ENCODE assay signal across 13 cellular contexts in the genomic region with DNA sequence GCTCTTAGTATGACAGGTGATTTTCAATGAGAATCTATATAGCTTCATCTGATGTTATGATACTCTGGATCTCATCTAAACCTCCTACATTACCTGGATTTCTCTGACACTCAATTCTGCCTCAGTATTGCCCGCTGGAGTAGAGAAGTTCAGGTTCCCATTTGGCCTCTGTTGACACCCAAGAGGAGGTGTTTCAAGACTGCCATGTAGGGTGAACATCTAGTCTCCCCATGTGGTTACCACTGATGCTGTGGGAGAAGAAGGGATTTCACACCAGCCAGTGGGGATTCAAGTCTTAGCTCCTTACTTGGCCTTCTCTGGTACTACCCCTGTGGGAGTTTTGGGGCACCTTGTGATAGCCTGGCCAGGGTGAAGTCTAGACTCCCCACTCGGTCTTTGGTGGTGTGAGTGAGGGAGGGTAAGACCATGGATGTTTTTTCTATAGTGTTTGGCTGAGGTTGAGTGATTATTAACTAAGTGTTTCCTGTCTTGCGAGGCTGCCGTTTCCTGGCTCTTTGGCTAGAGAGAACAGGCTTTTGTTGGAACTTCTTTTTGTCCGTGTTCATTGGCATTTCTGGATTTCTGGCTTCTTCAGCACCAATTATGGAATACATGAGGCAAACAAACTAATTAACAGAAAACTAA.
A peak's percentile ranks its signal among the peaks of the same experiment; 100 is the strongest.
DNase-seq lines count a peak whose midpoint lies in the region; ATAC-seq, FAIRE-seq and TF ChIP-seq lines count a peak whose summit lies in the region.
"Had no signal": no experiment of that assay in that cellular context is flagged by ENCODE, and none has a peak within 500 bp of the region (broad histone marks: within the 10 kb centered on the region; RNA-seq: fewer than 3 reads in every experiment).

No MANE protein-coding gene starts in this region.

- in situ Hi-C loops in K562 (cut with MboI): no loop called here

- H2AFZ ChIP-seq in K562 (ENCODE audit: low read depth, low read length): no peak overlapping the region

- no peaks in the 10 kb centered on the region for H4K20me1 ChIP-seq in K562 (replicated peaks; ENCODE audit: control insufficient read depth, insufficient read depth, low read length)

- 1% methylated on average over 5 of the region's 5 CpGs for WGBS in K562 (ENCODE audit: insufficient coverage, low coverage, missing lambda C conversion rate)

- intact Hi-C loops in K562 (cut with micrococcal nuclease) (no loop called here), tibial artery (cut with DNase I; ENCODE audit: low total_unique reads) (no loop called here)

- no peaks in the 10 kb centered on the region for H3K9me1 ChIP-seq in K562 (ENCODE audit: control insufficient read depth, insufficient read depth, low read length)

- no peak overlapping the region for H3K4me2 ChIP-seq in K562 (ENCODE audit: insufficient read depth, low read length)

- H3K9me3 ChIP-seq in K562 (replicated peaks; ENCODE audit: control insufficient read depth, insufficient read depth, low read depth, low read length): no peaks in the 10 kb centered on the region
- H3K9me3 ChIP-seq in tibial artery: no peaks in the 10 kb centered on the region
- H3K9me3 ChIP-seq: adrenal gland, heart right ventricle had no signal

- no peaks in the 10 kb centered on the region for H3K4me1 ChIP-seq in K562 (replicated peaks in 1 of 2; ENCODE audit: control insufficient read depth in 2 of 2, insufficient read depth in 2 of 2, low read length in 2 of 2)
- peaks cover 0 to 4% (median 0%) of the 10 kb centered on the region in 4 donors for H3K4me1 ChIP-seq in tibial artery

- no peaks in the 10 kb centered on the region for H3K79me2 ChIP-seq in K562 (ENCODE audit: control insufficient read depth, insufficient read depth, low read length)

- no TSS peak for BruUV-seq in K562 (replicated peaks; lab: Mats Ljungman, UMichigan)

- CTCF ChIA-PET in K562 (lab: Yijun Ruan, JAX; ENCODE audit: low intra/inter-chr PET ratio): no interaction called here

- H3K27ac ChIP-seq in K562 (ENCODE audit: extremely low read depth, low read depth, low read length) (no peak overlapping the region), tibial artery (no peak overlapping the region)
- H3K27ac ChIP-seq: adrenal gland had no signal

- POLR2A ChIA-PET in K562 (lab: Yijun Ruan, JAX): interaction anchor here (0.6 kb wide), 1 partner anchor 12 kb away, joined by 4 read pairs; no protein-coding TSS in a partner anchor

- TF ChIP-seq CTCF in K562 (IDR thresholded peaks at IDR 0.05 in 2 of 3, conservative IDR thresholded peaks at IDR 0.05 in 1 of 3; ENCODE audit: insufficient read depth in 2 of 3, low read depth in 1 of 3, low read length in 3 of 3): no peak
- no peak for TF ChIP-seq CTCF in tibial artery (IDR thresholded peaks at IDR 0.05)

- no peak for TF ChIP-seq POLR2A in K562 (conservative IDR thresholded peaks at IDR 0.05)

- no peak for TF ChIP-seq RAD21 in K562 (CRISPR knock-in tag; conservative IDR thresholded peaks at IDR 0.05 in 1 of 2, IDR thresholded peaks at IDR 0.05 in 1 of 2)

- FAIRE-seq in K562 (lab: Jason Lieb, UNC): no peak

- H3K4me3 ChIP-seq in K562: no peak overlapping the region
- no peak overlapping the region for H3K4me3 ChIP-seq in tibial artery
- H3K4me3 ChIP-seq: adrenal gland, heart right ventricle had no signal

- ATAC-seq in GM19324 (IDR thresholded peaks at IDR 0.05; ENCODE audit: low FRiP score, unreplicated experiment): peak; percentile 70
- ATAC-seq in HG02938 (IDR thresholded peaks at IDR 0.05; ENCODE audit: unreplicated experiment): peak; percentile 71
- no peak for ATAC-seq in K562

- TF ChIP-seq EP300 in K562 (IDR thresholded peaks at IDR 0.05; ENCODE audit: low read length): no peak

- H3K27me3 ChIP-seq in K562 (ENCODE audit: control insufficient read depth in 2 of 2, insufficient read depth in 2 of 2, low read length in 2 of 2) (peaks cover 0 to 10% of the 10 kb centered on the region in 2 experiments; a peak in 2 of 5 replicates), tibial artery (no peaks in the 10 kb centered on the region)

- H3K36me3 ChIP-seq in K562 (ENCODE audit: control insufficient read depth, insufficient read depth, low read length) (no peaks in the 10 kb centered on the region), tibial artery (no peaks in the 10 kb centered on the region)
- H3K36me3 ChIP-seq: adrenal gland, heart right ventricle had no signal

- peak; percentile 54 for DNase-seq in DMS53 (lab: John Stamatoyannopoulos, UW)
- DNase-seq in K562 (ENCODE audit: extremely low read depth in 1 of 4, low spot score in 3 of 4): no peak
- DNase-seq in D341Med (ENCODE audit: low spot score): no peak
- no peak for DNase-seq in AG08395 (ENCODE audit: low spot score)
- DNase-seq in tibial artery: no peak
- no peak for DNase-seq in NCI-H345 treated with DMSO at 0.1 percent for 48 hours (lab: John Stamatoyannopoulos, UW; ENCODE audit: unreplicated experiment)
- DNase-seq: activated CD4-positive, alpha-beta T cell treated with anti-CD3 and anti-CD28 coated beads for 4 hours; heart right ventricle; NCI-H446 treated with DMSO at 0.1 percent for 48 hours; SHP77 treated with DMSO at 0.1 percent for 48 hours had no signal

- H3K9ac ChIP-seq in K562 (ENCODE audit: insufficient read depth in 1 of 2, low read depth in 2 of 2, low read length in 2 of 2): no peak overlapping the region

TF ChIP-seq in K562, 482 proteins besides CTCF, POLR2A, EP300 and RAD21:
- TF ChIP-seq ZFP36 (IDR thresholded peaks at IDR 0.05; ENCODE audit: low read depth, low read length, partially characterized antibody): no peak
- peak; percentile 19 for TF ChIP-seq NELFE (IDR thresholded peaks at IDR 0.05; ENCODE audit: insufficient read depth, insufficient read length)
